ENCODE assay signal across 1 cellular context in genomic region chr7:50657912-50658311, GRCh38.
TF ChIP-seq lines count a peak whose summit lies in the region.

No MANE protein-coding gene starts in this region.

TF ChIP-seq in H1, 55 proteins besides CTCF, POLR2A, EP300 and RAD21 (continued from another document):
- TF ChIP-seq POLR2AphosphoS5 (IDR thresholded peaks at IDR 0.05; ENCODE audit: low read depth, low read length) = no peak
- no peak for TF ChIP-seq PHF8 (conservative IDR thresholded peaks at IDR 0.05; ENCODE audit: low read depth, low read length)
- no peak for TF ChIP-seq RBBP5 (IDR thresholded peaks at IDR 0.05; ENCODE audit: borderline replicate concordance, low read depth, low read length)
- TF ChIP-seq HDAC2 (IDR thresholded peaks at IDR 0.05; ENCODE audit: borderline replicate concordance in 1 of 2, low read depth in 2 of 2, low read length in 2 of 2) = no peak
- no peak for TF ChIP-seq HDAC6 (IDR thresholded peaks at IDR 0.05; ENCODE audit: low read depth, low read length)
- TF ChIP-seq TAF1 (IDR thresholded peaks at IDR 0.05; ENCODE audit: low read depth, low read length) = no peak
- TF ChIP-seq CHD7 (IDR thresholded peaks at IDR 0.05; ENCODE audit: insufficient replicate concordance, low read length) = no peak
- no peak for TF ChIP-seq CBX5 (IDR thresholded peaks at IDR 0.05; ENCODE audit: low read depth, low read length)
- no peak for TF ChIP-seq CHD2 (IDR thresholded peaks at IDR 0.05; ENCODE audit: low read length)
- no peak for TF ChIP-seq MAFK (IDR thresholded peaks at IDR 0.05; ENCODE audit: low read depth, low read length)
